ENCODE assay signal across 8 cellular contexts in genomic region chr10:79322616-79323566, GRCh38. TPM values are rescaled to one million over a fixed set of nuclear protein-coding genes. Genes with fewer than 3 reads are reported as not detected.
DNase-seq lines count a peak whose midpoint lies in the region; ATAC-seq and TF ChIP-seq lines count a peak whose summit lies in the region.

No MANE protein-coding gene starts in this region.

- peak overlapping the region; percentile 81 to 97 (median 94) for H3K27ac Mint-ChIP-seq in naive thymus-derived CD8-positive, alpha-beta T cell
- peak overlapping the region; percentile 96 to 98 for H3K27ac Mint-ChIP-seq in stimulated activated naive CD8-positive, alpha-beta T cell treated with anti-CD3 and anti-CD28 coated beads, Interleukin-15, amount 100 ng/mL, for 72 hours

- no peak overlapping the region for H3K4me3 ChIP-seq in ascending aorta

- TF ChIP-seq POLR2A in GM18505 (IDR thresholded peaks at IDR 0.05; ENCODE audit: borderline replicate concordance, extremely low read depth, insufficient read depth, insufficient read length), result no peak

- peak; percentile 73 for DNase-seq in T-helper 9 cell
- DNase-seq in ascending aorta (ENCODE audit: low spot score in 2 of 2), result peak; percentile 41 to 84
- DNase-seq in naive thymus-derived CD8-positive, alpha-beta T cell, result peak; percentile 51 to 94 (median 88)
- DNase-seq in stimulated activated naive CD8-positive, alpha-beta T cell treated with anti-CD3 and anti-CD28 coated beads, Interleukin-15, amount 100 ng/mL, for 72 hours, result peak; percentile 67 to 83
- no peak for DNase-seq in middle frontal gyrus (ENCODE audit: extremely low spot score, low spot score)
- no peak for DNase-seq in LoVo (ENCODE audit: low spot score)

- H3K27me3 ChIP-seq in ascending aorta, result no peaks in the 10 kb centered on the region

- ATAC-seq in GM18505 (IDR thresholded peaks at IDR 0.05; ENCODE audit: unreplicated experiment) (peak; percentile 54), HG03139 (IDR thresholded peaks at IDR 0.05; ENCODE audit: unreplicated experiment) (peak; percentile 78)
- ATAC-seq in naive thymus-derived CD8-positive, alpha-beta T cell, result peak; percentile 97
- peak; percentile 90 for ATAC-seq in stimulated activated naive CD8-positive, alpha-beta T cell treated with anti-CD3 and anti-CD28 coated beads, Interleukin-15, amount 100 ng/mL, for 72 hours

- H3K4me1 ChIP-seq in ascending aorta, result no peaks in the 10 kb centered on the region

- H3K4me3 Mint-ChIP-seq in naive thymus-derived CD8-positive, alpha-beta T cell, result peak overlapping the region; percentile 70 to 91 (median 82)
- H3K4me3 Mint-ChIP-seq in stimulated activated naive CD8-positive, alpha-beta T cell treated with anti-CD3 and anti-CD28 coated beads, Interleukin-15, amount 100 ng/mL, for 72 hours, result peak overlapping the region; percentile 72 to 79

- intact Hi-C loops in ascending aorta (cut with DNase I), result no loop called here

- no peak overlapping the region for H3K27ac ChIP-seq in ascending aorta

- POLR2A ChIA-PET in naive thymus-derived CD8-positive, alpha-beta T cell (lab: Charles Lee), result interaction anchor here (0.7 to 4.0 kb wide), 11 partner anchors 9 to 1289 kb away, joined by 3 to 41 read pairs (median 3); partner anchors contain the start of genes PPIF and ZCCHC24

- H3K4me1 Mint-ChIP-seq in naive thymus-derived CD8-positive, alpha-beta T cell, result peaks cover 39 to 66% (median 58%) of the 10 kb centered on the region in 4 donors
- H3K4me1 Mint-ChIP-seq in stimulated activated naive CD8-positive, alpha-beta T cell treated with anti-CD3 and anti-CD28 coated beads, Interleukin-15, amount 100 ng/mL, for 72 hours, result peaks cover 65% of the 10 kb centered on the region

- H3K9me3 ChIP-seq in ascending aorta, result no peaks in the 10 kb centered on the region

- peaks cover 0 to 13% (median 0%) of the 10 kb centered on the region in 9 donors for H3K9me3 Mint-ChIP-seq in naive thymus-derived CD8-positive, alpha-beta T cell
- peaks cover 13 to 15% of the 10 kb centered on the region in 2 donors for H3K9me3 Mint-ChIP-seq in stimulated activated naive CD8-positive, alpha-beta T cell treated with anti-CD3 and anti-CD28 coated beads, Interleukin-15, amount 100 ng/mL, for 72 hours

- H3K36me3 ChIP-seq in ascending aorta, result no peaks in the 10 kb centered on the region

- H3K27me3 Mint-ChIP-seq in naive thymus-derived CD8-positive, alpha-beta T cell, result no peaks in the 10 kb centered on the region
- no peaks in the 10 kb centered on the region for H3K27me3 Mint-ChIP-seq in stimulated activated naive CD8-positive, alpha-beta T cell treated with anti-CD3 and anti-CD28 coated beads, Interleukin-15, amount 100 ng/mL, for 72 hours

- TF ChIP-seq CTCF in ascending aorta (IDR thresholded peaks at IDR 0.05), result no peak

- H3K36me3 Mint-ChIP-seq in naive thymus-derived CD8-positive, alpha-beta T cell, result no peaks in the 10 kb centered on the region

RNA-seq across cellular contexts. Expression of gene PPIF, which starts 24.4 kb away (rescaled TPM):
- total RNA-seq in ascending aorta, result 172 TPM
- total RNA-seq in naive thymus-derived CD8-positive, alpha-beta T cell, result 10 to 100 TPM; 29.1 to 33.8 TPM
- 10 to 100 TPM in 1 of 3 donors, 1 to 10 TPM in 2; 7.9 to 10.9 (median 8.6) TPM for polyA plus RNA-seq in naive thymus-derived CD8-positive, alpha-beta T cell

Comparison
In these comparisons a context has a peak if more than half of its experiments do, and no peak if none do; other contexts are left out.
1. DNase-seq: peak in T-helper 9 cell (single experiment), ascending aorta (2 of 2), naive thymus-derived CD8-positive, alpha-beta T cell (10 of 10) and stimulated activated naive CD8-positive, alpha-beta T cell treated with anti-CD3 and anti-CD28 coated beads, Interleukin-15, amount 100 ng/mL, for 72 hours (2 of 2); none in middle frontal gyrus (single experiment) and LoVo (single experiment).
2. Peak in every context shown above with its lines, with median percentiles within 50 percentile points of each other: ATAC-seq.